5 cellular contexts compared by ENCODE assay signal in the genomic region with DNA sequence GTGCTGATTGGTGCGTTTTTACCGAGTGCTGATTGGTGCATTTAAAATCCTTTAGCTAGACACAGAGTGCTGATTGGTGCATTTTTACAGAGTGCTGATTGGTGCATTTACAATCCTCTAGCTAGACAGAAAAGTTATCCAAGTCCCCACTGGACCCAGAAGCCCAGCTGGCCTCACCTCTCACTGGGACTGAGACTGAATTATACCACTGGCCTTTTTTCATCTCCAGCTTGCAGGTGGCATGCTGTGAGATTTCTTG.
DNase-seq lines count a peak whose midpoint lies in the region; ATAC-seq, FAIRE-seq and TF ChIP-seq lines count a peak whose summit lies in the region.
"Not testable (repeated sequence)": the region's sequence is repeated elsewhere in the genome, so short reads cannot be mapped to it uniquely, and the experiment has no call there.

No MANE protein-coding gene starts in this region.

- CTCF ChIA-PET in activated CD8-positive, alpha-beta memory T cell treated with anti-CD3 and anti-CD28 coated beads, Interleukin-2, amount 10 ng/mL, durations not matched to agents 7 days and 5 days (lab: Charles Lee) = not testable (repeated sequence)

- intact Hi-C loops in natural killer cell (cut with micrococcal nuclease) = not testable (repeated sequence)

- H3K9me3 Mint-ChIP-seq in activated CD8-positive, alpha-beta memory T cell treated with anti-CD3 and anti-CD28 coated beads, Interleukin-2, amount 10 ng/mL, durations not matched to agents 7 days and 5 days (ENCODE audit: low read depth); central memory CD8-positive, alpha-beta T cell; natural killer cell: not testable (repeated sequence)

- FAIRE-seq in HTR-8/SVneo (lab: Jason Lieb, UNC) = peak; percentile 13

- not testable (repeated sequence) for H3K4me3 Mint-ChIP-seq in activated CD8-positive, alpha-beta memory T cell treated with anti-CD3 and anti-CD28 coated beads, Interleukin-2, amount 10 ng/mL, durations not matched to agents 7 days and 5 days; natural killer cell
- peak overlapping the region; percentile 20 for H3K4me3 Mint-ChIP-seq in central memory CD8-positive, alpha-beta T cell

- not testable (repeated sequence) for DNase-seq in HTR-8/SVneo (ENCODE audit: insufficient read length, low spot score); activated CD8-positive, alpha-beta memory T cell treated with anti-CD3 and anti-CD28 coated beads, Interleukin-2, amount 10 ng/mL, durations not matched to agents 7 days and 5 days; central memory CD8-positive, alpha-beta T cell (ENCODE audit: low spot score in 2 of 2); natural killer cell
- peak; percentile 25 for DNase-seq in NCI-H69 (lab: John Stamatoyannopoulos, UW)

- ATAC-seq in activated CD8-positive, alpha-beta memory T cell treated with anti-CD3 and anti-CD28 coated beads, Interleukin-2, amount 10 ng/mL, durations not matched to agents 7 days and 5 days; central memory CD8-positive, alpha-beta T cell (replicated peaks; ENCODE audit: extremely low read depth, poor library complexity, severe bottlenecking); natural killer cell: not testable (repeated sequence)

- H3K4me1 Mint-ChIP-seq in activated CD8-positive, alpha-beta memory T cell treated with anti-CD3 and anti-CD28 coated beads, Interleukin-2, amount 10 ng/mL, durations not matched to agents 7 days and 5 days; central memory CD8-positive, alpha-beta T cell; natural killer cell: not testable (repeated sequence)

- H3K27me3 Mint-ChIP-seq in activated CD8-positive, alpha-beta memory T cell treated with anti-CD3 and anti-CD28 coated beads, Interleukin-2, amount 10 ng/mL, durations not matched to agents 7 days and 5 days; natural killer cell (ENCODE audit: low read depth in 2 of 2): not testable (repeated sequence)
- peaks cover 12% of the 10 kb centered on the region for H3K27me3 Mint-ChIP-seq in central memory CD8-positive, alpha-beta T cell

- TF ChIP-seq CTCF in natural killer cell (IDR thresholded peaks at IDR 0.05) = not testable (repeated sequence)

- not testable (repeated sequence) for H3K36me3 Mint-ChIP-seq in activated CD8-positive, alpha-beta memory T cell treated with anti-CD3 and anti-CD28 coated beads, Interleukin-2, amount 10 ng/mL, durations not matched to agents 7 days and 5 days; central memory CD8-positive, alpha-beta T cell (ENCODE audit: insufficient read depth); natural killer cell

- H3K27ac Mint-ChIP-seq in activated CD8-positive, alpha-beta memory T cell treated with anti-CD3 and anti-CD28 coated beads, Interleukin-2, amount 10 ng/mL, durations not matched to agents 7 days and 5 days = peak overlapping the region; percentile 72
- H3K27ac Mint-ChIP-seq in central memory CD8-positive, alpha-beta T cell (ENCODE audit: low read depth) = not testable (repeated sequence)
- H3K27ac Mint-ChIP-seq in natural killer cell = peak overlapping the region; percentile 64 to 65
